In genomic region chr2:127439343-127439742, GRCh38 we compare ENCODE assay signal across 20 cellular contexts. TPM values are rescaled to one million over a fixed set of nuclear protein-coding genes. Genes with fewer than 3 reads are reported as not detected.
"Had no signal": no experiment of that assay in that cellular context is flagged by ENCODE, and none has a peak within 500 bp of the region (broad histone marks: within the 10 kb centered on the region; RNA-seq: fewer than 3 reads in every experiment).

No MANE protein-coding gene starts in this region.

- H3K4me1 Mint-ChIP-seq: memory B cell, mesothelial cell of epicardium, nephron had no signal

- H3K4me3 Mint-ChIP-seq: memory B cell, mesothelial cell of epicardium, nephron had no signal

- H3K27me3 Mint-ChIP-seq: memory B cell had no signal

- H3K36me3 ChIP-seq: esophagus muscularis mucosa, gastrocnemius medialis, heart right ventricle, stomach, thoracic aorta, transverse colon had no signal

- ATAC-seq: gastrocnemius medialis had no signal

- H3K9me3 ChIP-seq: gastrocnemius medialis had no signal

- DNase-seq: effector memory CD4-positive, alpha-beta T cell; gastrocnemius medialis; heart right ventricle; left colon; small intestine; stimulated activated CD4-positive, alpha-beta T cell treated with anti-CD3 and anti-CD28 coated beads, Interleukin-12 subunit alpha, Interleukin-12 subunit beta, amount 100 ng/mL, for 4 hours; stimulated activated naive CD4-positive, alpha-beta T cell; stomach; substantia nigra; transverse colon had no signal

- H3K27ac Mint-ChIP-seq: memory B cell, mesothelial cell of epicardium had no signal

- H3K27me3 ChIP-seq: esophagus muscularis mucosa, gastrocnemius medialis, heart right ventricle, stomach, transverse colon had no signal

- H3K4me3 ChIP-seq: esophagus muscularis mucosa, gastrocnemius medialis, heart right ventricle, stomach, thoracic aorta, transverse colon had no signal

- H3K27ac ChIP-seq: esophagus muscularis mucosa, gastrocnemius medialis, heart right ventricle, thoracic aorta had no signal

- H3K4me1 ChIP-seq: esophagus muscularis mucosa, gastrocnemius medialis, heart right ventricle had no signal

RNA-seq across cellular contexts. Expression of gene PROC, which starts 21.1 kb away (rescaled TPM):
- total RNA-seq: esophagus muscularis mucosa, fibroblast of villous mesenchyme, heart right ventricle, lower leg skin, myocyte, omental fat pad, pulmonary artery endothelial cell, thoracic aorta had no signal
- polyA plus RNA-seq: heart right ventricle had no signal
